In the genomic region with DNA sequence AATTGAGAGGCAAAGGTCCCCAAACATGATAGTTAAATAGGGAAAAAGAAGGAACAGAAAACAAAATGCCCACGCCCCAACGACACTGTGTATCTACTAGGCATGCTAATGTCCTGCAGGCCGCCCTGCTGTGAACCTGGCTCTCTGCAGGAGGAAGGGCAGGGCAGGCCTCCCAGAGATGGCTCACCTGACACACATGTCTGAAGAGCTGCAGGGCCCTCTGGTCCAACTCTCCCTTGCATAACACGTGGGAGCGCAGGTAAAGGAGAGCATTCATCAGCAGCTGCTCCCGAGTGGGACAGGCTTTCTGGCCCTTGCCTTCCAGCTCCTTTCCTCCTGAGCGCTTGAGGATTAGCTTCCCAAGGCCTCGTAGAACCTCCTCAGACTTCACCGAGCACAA, we compare ENCODE assay signal across 1 cellular context.
TF ChIP-seq lines count a peak whose summit lies in the region.

No MANE protein-coding gene starts in this region.

TF ChIP-seq in H1, 55 proteins besides CTCF, POLR2A, EP300 and RAD21:
- TF ChIP-seq POU5F1 (IDR thresholded peaks at IDR 0.05; ENCODE audit: low read depth, low read length) = no peak
- no peak for TF ChIP-seq CBX8 (IDR thresholded peaks at IDR 0.05; ENCODE audit: borderline replicate concordance, low read depth, low read length)
- TF ChIP-seq JUN (IDR thresholded peaks at IDR 0.05; ENCODE audit: low read depth, low read length) = no peak
- TF ChIP-seq CHD7 (IDR thresholded peaks at IDR 0.05; ENCODE audit: insufficient replicate concordance, low read length) = no peak
- TF ChIP-seq NANOG (IDR thresholded peaks at IDR 0.05; ENCODE audit: insufficient read depth, low read depth, low read length, poor library complexity, severe bottlenecking) = no peak
- no peak for TF ChIP-seq SP1 (IDR thresholded peaks at IDR 0.05; ENCODE audit: low read depth, low read length)
